In the genomic region with DNA sequence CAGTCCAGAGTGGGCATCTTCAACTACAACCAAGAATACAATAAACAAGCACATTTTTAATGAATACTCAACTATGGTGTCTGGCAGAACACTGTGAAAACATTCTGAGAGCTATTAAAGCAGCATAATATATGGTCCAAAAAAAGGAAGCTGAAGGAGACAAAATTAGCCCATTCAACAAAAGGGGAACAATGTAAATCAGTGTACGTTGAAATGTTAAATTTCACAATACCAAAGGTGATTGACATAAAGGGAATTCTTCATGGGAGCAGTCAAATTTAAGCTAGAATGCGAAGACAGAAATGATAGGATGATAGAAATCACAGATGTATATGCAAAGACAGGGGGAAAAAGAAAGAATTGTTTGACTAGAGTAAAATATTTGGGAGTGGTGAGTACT, we compare ENCODE assay signal across 19 cellular contexts. TPM values are rescaled to one million over a fixed set of nuclear protein-coding genes. Genes with fewer than 3 reads are reported as not detected.
DNase-seq lines count a peak whose midpoint lies in the region; ATAC-seq, FAIRE-seq and TF ChIP-seq lines count a peak whose summit lies in the region.
"Had no signal": no experiment of that assay in that cellular context is flagged by ENCODE, and none has a peak within 500 bp of the region (broad histone marks: within the 10 kb centered on the region; RNA-seq: fewer than 3 reads in every experiment).

No MANE protein-coding gene starts in this region.

- H2AFZ ChIP-seq in K562 (ENCODE audit: low read depth, low read length) (no peak overlapping the region), GM23338 (no peak overlapping the region)

- no peak overlapping the region for H3K56ac ChIP-seq in mesendoderm (ENCODE audit: low read length)

- no peak for TF ChIP-seq CTCF in K562 (IDR thresholded peaks at IDR 0.05 in 2 of 3, conservative IDR thresholded peaks at IDR 0.05 in 1 of 3; ENCODE audit: insufficient read depth in 2 of 3, low read depth in 1 of 3, low read length in 3 of 3)
- no peak for TF ChIP-seq CTCF in GM23338 (conservative IDR thresholded peaks at IDR 0.05; ENCODE audit: low read depth in 2 of 2)
- TF ChIP-seq CTCF in esophagus squamous epithelium (IDR thresholded peaks at IDR 0.05): no peak

- in situ Hi-C loops in K562 (cut with MboI): no loop called here

- H3K27me3 ChIP-seq in K562 (ENCODE audit: control insufficient read depth in 2 of 2, insufficient read depth in 2 of 2, low read length in 2 of 2) (no peaks in the 10 kb centered on the region), mesendoderm (ENCODE audit: insufficient read depth, low read length, poor library complexity) (no peaks in the 10 kb centered on the region), GM23338 (ENCODE audit: insufficient read depth) (no peaks in the 10 kb centered on the region), esophagus squamous epithelium (no peaks in the 10 kb centered on the region)
- H3K27me3 ChIP-seq: heart left ventricle, SJSA1 had no signal

- H3K4me1 ChIP-seq in K562 (replicated peaks in 1 of 2; ENCODE audit: control insufficient read depth in 2 of 2, insufficient read depth in 2 of 2, low read length in 2 of 2): no peaks in the 10 kb centered on the region
- no peaks in the 10 kb centered on the region for H3K4me1 ChIP-seq in mesendoderm (ENCODE audit: control insufficient read depth, low read depth, low read length)
- no peaks in the 10 kb centered on the region for H3K4me1 ChIP-seq in GM23338 (ENCODE audit: insufficient read depth)
- no peaks in the 10 kb centered on the region for H3K4me1 ChIP-seq in esophagus squamous epithelium
- H3K4me1 ChIP-seq: SJSA1 had no signal

- BruUV-seq in K562 (replicated peaks; lab: Mats Ljungman, UMichigan): no TSS peak

- no peaks in the 10 kb centered on the region for H3K27me3 Mint-ChIP-seq in stimulated activated naive CD8-positive, alpha-beta T cell treated with anti-CD3 and anti-CD28 coated beads, Interleukin-15, Interleukin-2, amounts not matched to agents 100 ng/mL and 50 ng/mL, for 24 hours
- H3K27me3 Mint-ChIP-seq in stimulated activated naive CD8-positive, alpha-beta T cell treated with anti-CD3 and anti-CD28 coated beads, Interleukin-15, amount 100 ng/mL, for 72 hours: no peaks in the 10 kb centered on the region
- H3K27me3 Mint-ChIP-seq in GM23338 (ENCODE audit: insufficient read depth, low read depth, poor library complexity): peaks cover 4% of the 10 kb centered on the region
- H3K27me3 Mint-ChIP-seq: brain had no signal

- H3K4me3 Mint-ChIP-seq in stimulated activated naive CD8-positive, alpha-beta T cell treated with anti-CD3 and anti-CD28 coated beads, Interleukin-15, Interleukin-2, amounts not matched to agents 100 ng/mL and 50 ng/mL, for 24 hours: no peak overlapping the region
- no peak overlapping the region for H3K4me3 Mint-ChIP-seq in stimulated activated naive CD8-positive, alpha-beta T cell treated with anti-CD3 and anti-CD28 coated beads, Interleukin-15, amount 100 ng/mL, for 72 hours
- no peak overlapping the region for H3K4me3 Mint-ChIP-seq in GM23338
- H3K4me3 Mint-ChIP-seq: brain, endodermal cell had no signal

- H4K5ac ChIP-seq in mesendoderm (ENCODE audit: low read length): no peak overlapping the region

- POLR2A ChIA-PET in K562 (lab: Yijun Ruan, JAX): interaction anchor here (1.0 to 2.2 kb wide), 2 partner anchors 11 to 14 kb away, joined by 4 to 10 read pairs; no protein-coding TSS in a partner anchor

- peaks cover 39% of the 10 kb centered on the region for H3K4me1 Mint-ChIP-seq in stimulated activated naive CD8-positive, alpha-beta T cell treated with anti-CD3 and anti-CD28 coated beads, Interleukin-15, Interleukin-2, amounts not matched to agents 100 ng/mL and 50 ng/mL, for 24 hours (ENCODE audit: low read depth)
- H3K4me1 Mint-ChIP-seq in stimulated activated naive CD8-positive, alpha-beta T cell treated with anti-CD3 and anti-CD28 coated beads, Interleukin-15, amount 100 ng/mL, for 72 hours: peaks cover 38% of the 10 kb centered on the region
- H3K4me1 Mint-ChIP-seq in GM23338: no peaks in the 10 kb centered on the region
- H3K4me1 Mint-ChIP-seq: brain, endodermal cell had no signal

- no peak overlapping the region for H2BK15ac ChIP-seq in mesendoderm (replicated peaks; ENCODE audit: low read depth)

- 70% methylated on average over 2 of the region's 2 CpGs for WGBS in K562 (ENCODE audit: insufficient coverage, low coverage, missing lambda C conversion rate)
- WGBS in mesendoderm (ENCODE audit: extremely low coverage, insufficient coverage, low lambda C conversion rate): no CpG with 5 or more reads among the region's 2 CpGs
- 83 to 87% methylated on average over 2 of the region's 2 CpGs for WGBS in esophagus squamous epithelium, 2 donors

- H3K4me3 ChIP-seq in K562 (no peak overlapping the region), mesendoderm (ENCODE audit: low read length) (no peak overlapping the region), GM23338 (no peak overlapping the region), esophagus squamous epithelium (no peak overlapping the region)
- H3K4me3 ChIP-seq: heart left ventricle, SJSA1 had no signal

- FAIRE-seq in K562 (lab: Jason Lieb, UNC): no peak
- FAIRE-seq: colon had no signal

- H2AK5ac ChIP-seq in mesendoderm (ENCODE audit: low read length): no peak overlapping the region

- no peak overlapping the region for H3K18ac ChIP-seq in mesendoderm (ENCODE audit: low read length)

- H4K8ac ChIP-seq in mesendoderm (ENCODE audit: low read depth, low read length): no peak overlapping the region

- H3K36me3 Mint-ChIP-seq in stimulated activated naive CD8-positive, alpha-beta T cell treated with anti-CD3 and anti-CD28 coated beads, Interleukin-15, Interleukin-2, amounts not matched to agents 100 ng/mL and 50 ng/mL, for 24 hours (ENCODE audit: low read depth): peaks cover 76% of the 10 kb centered on the region
- peaks cover 4% of the 10 kb centered on the region; the same call in 2 of the 3 replicates for H3K36me3 Mint-ChIP-seq in GM23338 (ENCODE audit: low read depth)

- no peak overlapping the region for H3K4me2 ChIP-seq in K562 (ENCODE audit: insufficient read depth, low read length)
- no peak overlapping the region for H3K4me2 ChIP-seq in mesendoderm (ENCODE audit: low read length)
- no peak overlapping the region for H3K4me2 ChIP-seq in GM23338

- no peaks in the 10 kb centered on the region for H3K9me2 ChIP-seq in GM23338 (ENCODE audit: insufficient read depth)

- no peak overlapping the region for H2BK5ac ChIP-seq in mesendoderm (ENCODE audit: low read length)

- peak overlapping the region; percentile 91 for H3K27ac Mint-ChIP-seq in stimulated activated naive CD8-positive, alpha-beta T cell treated with anti-CD3 and anti-CD28 coated beads, Interleukin-15, Interleukin-2, amounts not matched to agents 100 ng/mL and 50 ng/mL, for 24 hours
- H3K27ac Mint-ChIP-seq in stimulated activated naive CD8-positive, alpha-beta T cell treated with anti-CD3 and anti-CD28 coated beads, Interleukin-15, amount 100 ng/mL, for 72 hours: peak overlapping the region in 1 of 2 donors; percentile 93
- no peak overlapping the region for H3K27ac Mint-ChIP-seq in GM23338
- H3K27ac Mint-ChIP-seq: brain, endodermal cell had no signal

- no peak overlapping the region for H2BK120ac ChIP-seq in mesendoderm (ENCODE audit: low read depth, low read length)

- H4K20me1 ChIP-seq in K562 (replicated peaks; ENCODE audit: control insufficient read depth, insufficient read depth, low read length): no peaks in the 10 kb centered on the region
- peaks cover 5% of the 10 kb centered on the region; the same call in 1 of the 2 replicates for H4K20me1 ChIP-seq in GM23338 (replicated peaks; ENCODE audit: insufficient read depth)

- H3K79me2 ChIP-seq in K562 (ENCODE audit: control insufficient read depth, insufficient read depth, low read length): no peaks in the 10 kb centered on the region
- H3K79me2 ChIP-seq in mesendoderm (ENCODE audit: control insufficient read depth, insufficient read depth, low read length): no peaks in the 10 kb centered on the region
- H3K79me2 ChIP-seq in GM23338 (replicated peaks; ENCODE audit: insufficient read depth): no peaks in the 10 kb centered on the region

- no peak for TF ChIP-seq EP300 in K562 (IDR thresholded peaks at IDR 0.05; ENCODE audit: low read length)

- H3K36me3 ChIP-seq in K562 (ENCODE audit: control insufficient read depth, insufficient read depth, low read length) (peaks cover 17% of the 10 kb centered on the region; the same call in 2 of the 3 replicates), mesendoderm (ENCODE audit: control insufficient read depth, insufficient read depth, low read length) (no peaks in the 10 kb centered on the region), GM23338 (ENCODE audit: insufficient read depth) (peaks cover 14% of the 10 kb centered on the region; the same call in 1 of the 2 replicates), esophagus squamous epithelium (peaks cover 0 to 82% (median 0%) of the 10 kb centered on the region in 3 donors)
- H3K36me3 ChIP-seq: SJSA1 had no signal

- H3K79me1 ChIP-seq in mesendoderm (ENCODE audit: low read length): no peaks in the 10 kb centered on the region

- H3F3A ChIP-seq in GM23338 (replicated peaks; ENCODE audit: low read depth): no peaks in the 10 kb centered on the region

- no peaks in the 10 kb centered on the region for H3K9me3 Mint-ChIP-seq in stimulated activated naive CD8-positive, alpha-beta T cell treated with anti-CD3 and anti-CD28 coated beads, Interleukin-15, Interleukin-2, amounts not matched to agents 100 ng/mL and 50 ng/mL, for 24 hours
- no peaks in the 10 kb centered on the region for H3K9me3 Mint-ChIP-seq in stimulated activated naive CD8-positive, alpha-beta T cell treated with anti-CD3 and anti-CD28 coated beads, Interleukin-15, amount 100 ng/mL, for 72 hours
- H3K9me3 Mint-ChIP-seq in GM23338: no peaks in the 10 kb centered on the region
- H3K9me3 Mint-ChIP-seq: activated naive CD4-positive, alpha-beta T cell treated with anti-CD3 and anti-CD28 coated beads, Interleukin-2, amount 50 U/mL, for 72 hours; brain; endodermal cell had no signal

- no peak for ATAC-seq in stimulated activated naive CD8-positive, alpha-beta T cell treated with anti-CD3 and anti-CD28 coated beads, Interleukin-15, amount 100 ng/mL, for 72 hours
- no peak for ATAC-seq in K562
- ATAC-seq in GM23338: no peak
- ATAC-seq: activated naive CD4-positive, alpha-beta T cell treated with anti-CD3 and anti-CD28 coated beads, Interleukin-2, amount 50 U/mL, for 72 hours; heart left ventricle; left ventricle myocardium superior had no signal

- H3K27ac ChIP-seq in K562 (ENCODE audit: extremely low read depth, low read depth, low read length) (no peak overlapping the region), mesendoderm (ENCODE audit: low read depth, low read length) (no peak overlapping the region), GM23338 (ENCODE audit: low read depth) (no peak overlapping the region), esophagus squamous epithelium (no peak overlapping the region)
- H3K27ac ChIP-seq: SJSA1 had no signal

- TF ChIP-seq RAD21 in K562 (CRISPR knock-in tag; conservative IDR thresholded peaks at IDR 0.05 in 1 of 2, IDR thresholded peaks at IDR 0.05 in 1 of 2): no peak

- no peaks in the 10 kb centered on the region for H3K9me1 ChIP-seq in K562 (ENCODE audit: control insufficient read depth, insufficient read depth, low read length)

- no peak for DNase-seq in stimulated activated naive CD8-positive, alpha-beta T cell treated with anti-CD3 and anti-CD28 coated beads, Interleukin-15, amount 100 ng/mL, for 72 hours
- DNase-seq in NOMO-1 treated with DMSO at 0.1 percent for 48 hours (lab: John Stamatoyannopoulos, UW; ENCODE audit: unreplicated experiment) (peak; percentile 87), K562 (ENCODE audit: extremely low read depth in 1 of 4, low spot score in 3 of 4) (no peak), mesendoderm (no peak), NCI-H2029 (lab: John Stamatoyannopoulos, UW) (no peak), GM23338 (ENCODE audit: low spot score) (no peak), esophagus squamous epithelium (lab: John Stamatoyannopoulos, UW) (no peak)
- DNase-seq: endodermal cell; heart left ventricle; left ventricle myocardium superior; NCI-H526 treated with DMSO at 0.1 percent for 48 hours; stimulated activated CD4-positive, alpha-beta T cell treated with anti-CD3 and anti-CD28 coated beads, Interleukin-12 subunit alpha, Interleukin-12 subunit beta, amount 100 ng/mL, for 4 hours; stimulated activated CD8-positive, alpha-beta memory T cell treated with anti-CD3 and anti-CD28 coated beads, Interleukin-4, amount 100 ng/mL, for 48 hours had no signal

- CTCF ChIA-PET in K562 (lab: Yijun Ruan, JAX; ENCODE audit: low intra/inter-chr PET ratio): no interaction called here

- H3K4ac ChIP-seq in mesendoderm (ENCODE audit: low read depth, low read length): no peak overlapping the region

- intact Hi-C loops in K562 (cut with micrococcal nuclease) (no loop called here), esophagus squamous epithelium (cut with DNase I) (no loop called here)

- no peak overlapping the region for H3K23ac ChIP-seq in mesendoderm (ENCODE audit: low read length)

- no peak for TF ChIP-seq POLR2A in K562 (conservative IDR thresholded peaks at IDR 0.05)
- TF ChIP-seq POLR2A in esophagus squamous epithelium (IDR thresholded peaks at IDR 0.05): no peak

- H3K9me3 ChIP-seq in K562 (replicated peaks; ENCODE audit: control insufficient read depth, insufficient read depth, low read depth, low read length): no peaks in the 10 kb centered on the region
- H3K9me3 ChIP-seq in esophagus squamous epithelium: no peaks in the 10 kb centered on the region
- H3K9me3 ChIP-seq: heart left ventricle, SJSA1 had no signal

- H3K9ac ChIP-seq in K562 (ENCODE audit: insufficient read depth in 1 of 2, low read depth in 2 of 2, low read length in 2 of 2) (no peak overlapping the region), mesendoderm (ENCODE audit: low read length) (no peak overlapping the region)

RNA-seq across cellular contexts. Expression of gene SYCP3, which starts 41.3 kb away (rescaled TPM):
- total RNA-seq in K562 (2011; cell fraction: chromatin; rRNA removed; ENCODE audit: low replicate concordance): 0.35 and 0.97 TPM in 2 replicates
- 0.33 TPM in 1 of 2 replicates, not detected in the other for total RNA-seq in K562 (2011; cell fraction: nucleolus; rRNA removed)
- total RNA-seq in K562 (2011; cell fraction: nucleoplasm; rRNA removed): 0.37 and 0.46 TPM in 2 replicates
- total RNA-seq in K562 (2014; rRNA removed) (0.37 TPM in 1 of 2 replicates, not detected in the other), K562 (2014; rRNA removed; fragmentation: Illumina TruSeq; extraction: Trizol) (0.15 TPM in 1 of 2 replicates, not detected in the other), K562 (2015; rRNA removed; fragmentation: Illumina TruSeq; extraction: Trizol) (0.22 TPM in 1 of 2 replicates, not detected in the other), K562 (2021) (not detected in 2 replicates), esophagus squamous epithelium (under 1 TPM in 2 of 4 donors, not detected in 2; 0.38 to 0.53 TPM)
- polyA plus RNA-seq in K562 (2011; rRNA removed) (0.11 and 0.16 TPM in 2 replicates), K562 (2014; fragmentation: Illumina TruSeq; extraction: Trizol) (not detected in 2 replicates), K562 (2014; fragmentation: Nextera tagmentation; extraction: Ambion mirVana) (under 1 TPM; 0.25 TPM), K562 (2014; rRNA removed) (not detected in 2 replicates), GM23338 (2016; fragmentation: Nextera tagmentation; extraction: Ambion mirVana) (1.5 TPM in 2 replicates)
- not detected in 2 replicates for polyA plus RNA-seq in K562 (2011; cell fraction: cytosol; rRNA removed)
- polyA plus RNA-seq in K562 (2011; cell fraction: nucleus; rRNA removed): 0.10 and 0.11 TPM in 2 replicates
- polyA plus RNA-seq in K562 (2012): 0.16 and 0.29 TPM in 2 replicates
- 0.15 TPM in 1 of 2 replicates, not detected in the other for polyA minus RNA-seq in K562 (2011; rRNA and poly(A)+ RNA removed)
- not detected in 2 replicates for polyA minus RNA-seq in K562 (2011; cell fraction: cytosol; rRNA and poly(A)+ RNA removed)
- 0.11 and 0.13 TPM in 2 replicates for polyA minus RNA-seq in K562 (2011; cell fraction: nucleus; rRNA and poly(A)+ RNA removed)
- polyA plus RNA-seq in mesendoderm (2013, experiment 1 of 2): 0.08 TPM
- 0.06 TPM for polyA plus RNA-seq in mesendoderm (2013, experiment 2 of 2)
- total RNA-seq in GM23338 (2014; rRNA removed; shearing (Covaris generic)): 0.07 TPM in 1 of 2 replicates, not detected in the other
- total RNA-seq: Daoy, endodermal cell, heart left ventricle, left ventricle myocardium superior, SJSA1 had no signal

RNA-seq across cellular contexts. Expression of gene GNPTAB, which starts 50.2 kb away (rescaled TPM):
- 40.1 and 95.2 TPM in 2 replicates for total RNA-seq in K562 (2011; cell fraction: chromatin; rRNA removed; ENCODE audit: low replicate concordance)
- total RNA-seq in K562 (2011; cell fraction: nucleolus; rRNA removed): 19.5 and 22.0 TPM in 2 replicates
- total RNA-seq in K562 (2011; cell fraction: nucleoplasm; rRNA removed): 60.6 and 98.6 TPM in 2 replicates
- 11.6 and 13.0 TPM in 2 replicates for total RNA-seq in K562 (2014; rRNA removed)
- total RNA-seq in K562 (2014; rRNA removed; fragmentation: Illumina TruSeq; extraction: Trizol): 19.8 and 21.7 TPM in 2 replicates
- total RNA-seq in K562 (2015; rRNA removed; fragmentation: Illumina TruSeq; extraction: Trizol): 23.2 and 23.3 TPM in 2 replicates
- total RNA-seq in K562 (2021): 19.3 and 20.4 TPM in 2 replicates
- 16.3 and 23.2 TPM in 2 replicates for polyA plus RNA-seq in K562 (2011; rRNA removed)
- polyA plus RNA-seq in K562 (2011; cell fraction: cytosol; rRNA removed): 5.1 and 11.1 TPM in 2 replicates
- polyA plus RNA-seq in K562 (2011; cell fraction: nucleus; rRNA removed): 12.5 and 13.7 TPM in 2 replicates
- polyA plus RNA-seq in K562 (2012): 15.6 and 18.6 TPM in 2 replicates
- polyA plus RNA-seq in K562 (2014; fragmentation: Illumina TruSeq; extraction: Trizol): 15.3 and 19.3 TPM in 2 replicates
- polyA plus RNA-seq in K562 (2014; fragmentation: Nextera tagmentation; extraction: Ambion mirVana): 1 to 10 TPM; 5.9 to 6.5 TPM
- polyA plus RNA-seq in K562 (2014; rRNA removed): 11.6 and 12.8 TPM in 2 replicates
- 44.5 and 49.5 TPM in 2 replicates for polyA minus RNA-seq in K562 (2011; rRNA and poly(A)+ RNA removed)
- 12.1 and 14.2 TPM in 2 replicates for polyA minus RNA-seq in K562 (2011; cell fraction: cytosol; rRNA and poly(A)+ RNA removed)
- polyA minus RNA-seq in K562 (2011; cell fraction: nucleus; rRNA and poly(A)+ RNA removed): 18.2 and 24.9 TPM in 2 replicates
- 14.7 TPM for polyA plus RNA-seq in mesendoderm (2013, experiment 1 of 2)
- polyA plus RNA-seq in mesendoderm (2013, experiment 2 of 2): 15.2 TPM
- 54.1 and 58.3 TPM in 2 replicates for total RNA-seq in GM23338 (2014; rRNA removed; shearing (Covaris generic))
- 21.6 and 23.6 TPM in 2 replicates for polyA plus RNA-seq in GM23338 (2016; fragmentation: Nextera tagmentation; extraction: Ambion mirVana)
- 10 to 100 TPM; 20.8 to 26.3 (median 21.9) TPM for total RNA-seq in esophagus squamous epithelium
